27 cellular contexts compared by ENCODE assay signal in genomic region chrX:120301497-120301896, GRCh38. TPM values are rescaled to one million over a fixed set of nuclear protein-coding genes. Genes with fewer than 3 reads are reported as not detected.
"Had no signal": no experiment of that assay in that cellular context is flagged by ENCODE, and none has a peak within 500 bp of the region (broad histone marks: within the 10 kb centered on the region; RNA-seq: fewer than 3 reads in every experiment).

No MANE protein-coding gene starts in this region.

- H3K27ac Mint-ChIP-seq: activated naive CD8-positive, alpha-beta T cell; progenitor cell of endocrine pancreas had no signal

- H3K9me3 ChIP-seq: esophagus squamous epithelium, heart right ventricle, left lung, lower lobe of right lung, ovary, right lobe of liver, testis, transverse colon had no signal

- DNase-seq: activated CD4-positive, alpha-beta T cell treated with anti-CD3 and anti-CD28 coated beads for 48 hours; activated CD4-positive, alpha-beta T cell treated with anti-CD3 and anti-CD28 coated beads, Interleukin-2, amount 50 U/mL, for 48 hours; activated CD8-positive, alpha-beta memory T cell treated with anti-CD3 and anti-CD28 coated beads for 24 hours; activated effector memory CD4-positive, alpha-beta T cell treated with Interleukin-2 at 50 U/mL for 16 hours; activated naive CD4-positive, alpha-beta T cell treated with Interleukin-2 at 50 U/mL for 16 hours; anterior cingulate cortex; dermis blood vessel endothelial cell; effector CD8-positive, alpha-beta T cell; esophagus squamous epithelium; foreskin melanocyte; heart right ventricle; kidney glomerular epithelial cell; left lung; lower lobe of right lung; mesendoderm; ovary; right lobe of liver; stimulated activated CD4-positive, alpha-beta T cell treated with anti-CD3 and anti-CD28 coated beads, Interleukin-2, amount 100 ng/mL, for 48 hours; stimulated activated naive CD8-positive, alpha-beta T cell treated with anti-CD3 and anti-CD28 coated beads, Interleukin-15, Interleukin-2, amounts not matched to agents 100 U/mL and 50 U/mL, for 24 hours; testis; transverse colon; WERI-Rb-1 had no signal

- H3K36me3 Mint-ChIP-seq: activated naive CD8-positive, alpha-beta T cell had no signal

- ATAC-seq: activated CD4-positive, CD25-positive, alpha-beta regulatory T cell treated with anti-CD3 and anti-CD28 coated beads, Interleukin-2, amount 50 U/mL, for 24 hours; heart right ventricle; left lung; lower lobe of right lung; right lobe of liver; stimulated activated naive CD8-positive, alpha-beta T cell treated with anti-CD3 and anti-CD28 coated beads, Interleukin-15, Interleukin-2, amounts not matched to agents 100 U/mL and 50 U/mL, for 24 hours had no signal

- H3K4me1 ChIP-seq: esophagus squamous epithelium, left lung, lower lobe of right lung, testis, transverse colon had no signal

- H3K36me3 ChIP-seq: esophagus squamous epithelium, heart right ventricle, left lung, lower lobe of right lung, ovary, right lobe of liver, transverse colon, WERI-Rb-1 had no signal

- H3K27ac ChIP-seq: epithelial cell of prostate, esophagus squamous epithelium, heart right ventricle, left lung, lower lobe of right lung, ovary, right lobe of liver, testis, transverse colon, WERI-Rb-1 had no signal

- H3K27me3 ChIP-seq: ovary, testis, transverse colon had no signal

- H3K4me3 ChIP-seq: esophagus squamous epithelium, heart right ventricle, left lung, lower lobe of right lung, ovary, right lobe of liver, testis, transverse colon had no signal

- H3K4me3 Mint-ChIP-seq: activated naive CD8-positive, alpha-beta T cell had no signal

RNA-seq across cellular contexts. Expression of gene TMEM255A, which starts 9.8 kb away (rescaled TPM):
- total RNA-seq: dermis blood vessel endothelial cell, glomerular endothelial cell had no signal
